ENCODE assay signal across 8 cellular contexts in genomic region chr15:75801859-75802593, GRCh38. TPM values are rescaled to one million over a fixed set of nuclear protein-coding genes. Genes with fewer than 3 reads are reported as not detected.
DNase-seq lines count a peak whose midpoint lies in the region; ATAC-seq and TF ChIP-seq lines count a peak whose summit lies in the region.

No MANE protein-coding gene starts in this region.

- TF ChIP-seq CTCF in GM13976 (IDR thresholded peaks at IDR 0.05; ENCODE audit: borderline replicate concordance, control extremely low read depth, extremely low read depth, insufficient read depth, missing control alignments) (peak; percentile 69), colonic mucosa (IDR thresholded peaks at IDR 0.05) (peak; percentile 92), left lung (IDR thresholded peaks at IDR 0.05) (peak; percentile 89 to 92)

- H3K4me1 ChIP-seq in colonic mucosa, result peaks cover 3% of the 10 kb centered on the region
- peaks cover 0 to 6% of the 10 kb centered on the region in 2 donors for H3K4me1 ChIP-seq in left lung

- in situ Hi-C loops in GM13976 (cut with MboI; ENCODE audit: low sequenced_read_pairs, unreplicated experiment), result no loop called here

- no peaks in the 10 kb centered on the region for H3K9me3 ChIP-seq in colonic mucosa
- H3K9me3 ChIP-seq in left lung, result no peaks in the 10 kb centered on the region

- H3K4me3 ChIP-seq in colonic mucosa (no peak overlapping the region), left lung (no peak overlapping the region)

- peak; percentile 89 for DNase-seq in GM13976 (ENCODE audit: low spot score)
- peak; percentile 34 for DNase-seq in NCI-H510A (lab: John Stamatoyannopoulos, UW)
- DNase-seq in activated CD4-positive, alpha-beta T cell treated with anti-CD3 and anti-CD28 coated beads for 48 hours, result peak; percentile 90
- DNase-seq in colonic mucosa, result peak; percentile 78
- peak; percentile 83 to 95 for DNase-seq in left lung
- DNase-seq in stimulated activated CD4-positive, alpha-beta T cell treated with anti-CD3 and anti-CD28 coated beads, Interleukin-4, amount 100 ng/mL, for 1 hour, result peak; percentile 77

- H3K36me3 ChIP-seq in colonic mucosa, result no peaks in the 10 kb centered on the region
- H3K36me3 ChIP-seq in left lung, result no peaks in the 10 kb centered on the region

- H3K27me3 ChIP-seq in colonic mucosa (peaks cover 17% of the 10 kb centered on the region), left lung (peaks cover 16 to 50% of the 10 kb centered on the region in 2 donors)

- H3K27ac ChIP-seq in colonic mucosa, result no peak overlapping the region
- H3K27ac ChIP-seq in left lung, result no peak overlapping the region

- ATAC-seq in HG03280 (IDR thresholded peaks at IDR 0.05; ENCODE audit: unreplicated experiment) (peak; percentile 86), left lung (peak; percentile 100), HG03469 (IDR thresholded peaks at IDR 0.05; ENCODE audit: unreplicated experiment) (no peak)

- no peak overlapping the region for H3K9ac ChIP-seq in colonic mucosa (ENCODE audit: low read depth in 2 of 2, low read length in 2 of 2)

- intact Hi-C loops in colonic mucosa (cut with DNase I), result loop anchor here (5.0 kb wide), 2 partner anchors 75 to 115 kb away; no protein-coding TSS in a partner anchor
- intact Hi-C loops in left lung (cut with DNase I), result loop anchor here in 1 of 2 donors (10.0 kb wide), 2 partner anchors 67 to 117 kb away; no protein-coding TSS in a partner anchor

RNA-seq across cellular contexts. Expression of gene UBE2Q2, which starts 41.2 kb away (rescaled TPM):
- total RNA-seq in colonic mucosa, result 10 to 100 TPM; 16.6 to 25.1 TPM
- 10 to 100 TPM; 30.4 to 31.4 TPM for total RNA-seq in left lung

Comparison
In these comparisons a context has a peak if more than half of its experiments do, and no peak if none do; other contexts are left out.
1. DNase-seq: peak in every context shown above with its lines; median percentile 90 in activated CD4-positive, alpha-beta T cell treated with anti-CD3 and anti-CD28 coated beads for 48 hours; 89 in GM13976; 89 in left lung; 78 in colonic mucosa; 77 in stimulated activated CD4-positive, alpha-beta T cell treated with anti-CD3 and anti-CD28 coated beads, Interleukin-4, amount 100 ng/mL, for 1 hour; 34 in NCI-H510A.